Comparison of ENCODE assay signal across 8 cellular contexts in genomic region chr1:63713627-63714481, GRCh38. TPM values are rescaled to one million over a fixed set of nuclear protein-coding genes. Genes with fewer than 3 reads are reported as not detected.
DNase-seq lines count a peak whose midpoint lies in the region; ATAC-seq and TF ChIP-seq lines count a peak whose summit lies in the region.
"Had no signal": no experiment of that assay in that cellular context is flagged by ENCODE, and none has a peak within 500 bp of the region (broad histone marks: within the 10 kb centered on the region; RNA-seq: fewer than 3 reads in every experiment).

No MANE protein-coding gene starts in this region.

- H3K27me3 ChIP-seq in skeletal muscle satellite cell (ENCODE audit: control insufficient read depth, insufficient read depth, low read length) = peaks cover 2% of the 10 kb centered on the region

- H3K4me2 ChIP-seq in skeletal muscle satellite cell (ENCODE audit: low read length) = peak overlapping the region; percentile 62

- DNase-seq in astrocyte of the spinal cord (ENCODE audit: low read depth, low spot score) = peak; percentile 94
- DNase-seq in head of caudate nucleus = no peak
- DNase-seq in middle frontal gyrus (ENCODE audit: extremely low spot score, low spot score) = no peak
- no peak for DNase-seq in endothelial cell (ENCODE audit: low spot score)
- DNase-seq: NCI-H1930 had no signal

- no peaks in the 10 kb centered on the region for H3K9me3 ChIP-seq in skeletal muscle satellite cell (replicated peaks; ENCODE audit: low read length)

- H3K4me3 ChIP-seq in astrocyte of the spinal cord (ENCODE audit: low read depth, low read length) (no peak overlapping the region), skeletal muscle satellite cell (ENCODE audit: low read length) (no peak overlapping the region)

- no peaks in the 10 kb centered on the region for H3K4me1 Mint-ChIP-seq in endothelial cell (ENCODE audit: unreplicated experiment)

- H3K27ac Mint-ChIP-seq in endothelial cell (ENCODE audit: unreplicated experiment) = no peak overlapping the region

- no peaks in the 10 kb centered on the region for H3K36me3 ChIP-seq in skeletal muscle satellite cell (ENCODE audit: insufficient read depth, low read length)

- in situ Hi-C loops in astrocyte of the spinal cord (cut with HindIII; ENCODE audit: low sequenced_read_pairs) = no loop called here

- ATAC-seq in GM19438 (IDR thresholded peaks at IDR 0.05; ENCODE audit: low read depth, unreplicated experiment) (peak; percentile 55), HG03571 (IDR thresholded peaks at IDR 0.05; ENCODE audit: unreplicated experiment) (peak; percentile 80)

- intact Hi-C loops in head of caudate nucleus (cut with DNase I) = no loop called here

- no peak for TF ChIP-seq CTCF in astrocyte of the spinal cord (IDR thresholded peaks at IDR 0.05; ENCODE audit: low read depth, low read length)
- TF ChIP-seq CTCF in endothelial cell (IDR thresholded peaks at IDR 0.05; ENCODE audit: unreplicated experiment) = no peak

- H3K9ac ChIP-seq in skeletal muscle satellite cell (ENCODE audit: low read depth, low read length) = no peak overlapping the region

- H3K4me1 ChIP-seq in skeletal muscle satellite cell (ENCODE audit: control insufficient read depth, insufficient read depth, low read length) = peaks cover 13% of the 10 kb centered on the region

- no peak overlapping the region for H3K4me3 Mint-ChIP-seq in endothelial cell (ENCODE audit: unreplicated experiment)

- H3K36me3 Mint-ChIP-seq in endothelial cell (ENCODE audit: low read depth, unreplicated experiment) = no peaks in the 10 kb centered on the region

- H3K27me3 Mint-ChIP-seq in endothelial cell (ENCODE audit: unreplicated experiment) = no peaks in the 10 kb centered on the region

- H3K9me3 Mint-ChIP-seq in endothelial cell (ENCODE audit: unreplicated experiment) = no peaks in the 10 kb centered on the region

RNA-seq across cellular contexts. Expression of gene ROR1, which starts 60.0 kb away (rescaled TPM):
- 14.7 and 15.7 TPM in 2 replicates for total RNA-seq in skeletal muscle satellite cell (2012; rRNA removed)
- 6.7 TPM for total RNA-seq in endothelial cell (ENCODE audit: unreplicated experiment)
